In the genomic region with DNA sequence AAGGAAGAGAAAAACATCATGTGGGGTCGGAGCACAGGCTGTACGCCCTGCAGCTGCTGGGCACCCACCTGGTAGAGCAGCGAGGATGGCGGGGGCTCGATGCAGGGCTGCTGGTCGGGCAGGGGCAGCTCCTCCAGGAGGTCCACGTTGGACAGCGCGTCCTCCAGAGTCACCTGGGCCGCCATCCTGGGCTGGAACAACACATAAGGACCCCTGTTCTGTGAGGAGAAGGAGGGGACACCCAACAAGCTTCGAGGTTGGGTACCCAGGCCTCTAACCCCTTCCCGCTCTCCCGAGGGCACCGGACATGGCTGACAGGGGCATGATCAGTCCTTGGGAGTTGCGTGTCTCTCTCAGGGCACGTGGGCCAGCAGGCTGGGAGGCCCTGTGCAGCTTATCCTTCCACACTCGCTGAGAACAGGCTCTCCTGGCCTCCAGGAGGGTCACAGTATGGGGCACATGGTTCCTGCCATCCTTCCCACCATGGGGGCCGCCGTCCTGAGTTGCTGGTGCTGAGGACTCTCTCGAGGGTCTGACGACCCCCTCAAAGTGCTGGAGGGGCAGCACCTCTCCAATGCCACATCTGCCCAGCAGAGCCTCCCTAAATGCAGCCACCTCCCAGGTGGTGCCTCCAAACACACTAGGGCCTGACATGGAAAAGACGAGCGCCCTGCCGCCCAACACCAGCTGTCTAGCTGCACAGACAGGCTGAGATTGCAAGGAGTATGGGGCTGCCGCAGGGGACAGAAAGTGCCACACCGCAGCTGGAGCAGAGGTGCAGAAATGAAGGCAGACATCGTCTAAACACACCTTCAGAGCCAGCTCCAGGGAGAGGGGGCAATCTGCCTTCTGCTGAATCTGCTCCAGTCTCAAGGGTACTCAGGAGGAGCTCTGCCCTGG, we compare ENCODE assay signal across 28 cellular contexts. TPM values are rescaled to one million over a fixed set of nuclear protein-coding genes. Genes with fewer than 3 reads are reported as not detected.
DNase-seq lines count a peak whose midpoint lies in the region; ATAC-seq and TF ChIP-seq lines count a peak whose summit lies in the region.
"Had no signal": no experiment of that assay in that cellular context is flagged by ENCODE, and none has a peak within 500 bp of the region (broad histone marks: within the 10 kb centered on the region; RNA-seq: fewer than 3 reads in every experiment).

No MANE protein-coding gene starts in this region.

- H3K27ac ChIP-seq in heart right ventricle (peak overlapping the region in 8 of 10 donors; percentile 2 to 81 (median 65)), heart left ventricle (peak overlapping the region in 5 of 12 donors; percentile 52 to 80 (median 64)), upper lobe of left lung (peak overlapping the region in 3 of 4 donors; percentile 21 to 73 (median 36))
- H3K27ac ChIP-seq: epithelial cell of prostate had no signal

- ATAC-seq in heart right ventricle (no peak), heart left ventricle (no peak), upper lobe of left lung (ENCODE audit: low FRiP score in 2 of 2) (no peak)
- no peak for ATAC-seq in central memory CD8-positive, alpha-beta T cell (replicated peaks; ENCODE audit: extremely low read depth, poor library complexity, severe bottlenecking)
- ATAC-seq in stimulated activated naive CD8-positive, alpha-beta T cell treated with anti-CD3 and anti-CD28 coated beads, Interleukin-15, amount 100 ng/mL, for 72 hours: no peak
- ATAC-seq: activated naive CD4-positive, alpha-beta T cell treated with anti-CD3 and anti-CD28 coated beads, Interleukin-2, amount 50 U/mL, for 72 hours; HepG2; left lung; stimulated activated memory B cell treated with anti-CD40 and anti-IgM and Interleukin-4, amounts not matched to agents 10 μg/mL and 1 μg/mL and 100 μg/mL, for 72 hours had no signal

- H3K27me3 ChIP-seq in heart right ventricle (no peaks in the 10 kb centered on the region), heart left ventricle (no peaks in the 10 kb centered on the region), upper lobe of left lung (no peaks in the 10 kb centered on the region)
- H3K27me3 ChIP-seq: left lung had no signal

- intact Hi-C loops in heart right ventricle (cut with DNase I): loop anchor here in 3 of 10 donors (5.0 to 10.0 kb wide), 3 partner anchors 35 to 113 kb away; partner anchors contain the start of genes CYFIP1 (in 1 of the 3) and NIPA2 (in 1 of the 3)
- intact Hi-C loops in heart left ventricle (cut with DNase I): loop anchor here in 2 of 10 donors (5.0 kb wide), 1 partner anchor 35 kb away; the partner anchor contains the start of gene CYFIP1 (in 2 of the 2)

- H3K4me1 ChIP-seq in heart right ventricle: peaks cover 4 to 73% (median 48%) of the 10 kb centered on the region in 9 donors
- peaks cover 4 to 56% (median 42%) of the 10 kb centered on the region in 12 donors for H3K4me1 ChIP-seq in heart left ventricle
- peaks cover 31 to 33% (median 32%) of the 10 kb centered on the region in 4 donors for H3K4me1 ChIP-seq in upper lobe of left lung

- peaks cover 2% of the 10 kb centered on the region for H3K36me3 Mint-ChIP-seq in central memory CD8-positive, alpha-beta T cell (ENCODE audit: insufficient read depth)
- no peaks in the 10 kb centered on the region for H3K36me3 Mint-ChIP-seq in neural crest cell (ENCODE audit: low read depth)
- H3K36me3 Mint-ChIP-seq: activated naive CD4-positive, alpha-beta T cell treated with anti-CD3 and anti-CD28 coated beads, Interleukin-2, amount 50 U/mL, for 72 hours; CD4-positive, CD25-positive, alpha-beta regulatory T cell had no signal

- TF ChIP-seq CTCF in heart right ventricle (IDR thresholded peaks at IDR 0.05) (no peak), heart left ventricle (IDR thresholded peaks at IDR 0.05) (no peak), neural crest cell (conservative IDR thresholded peaks at IDR 0.05) (no peak), upper lobe of left lung (IDR thresholded peaks at IDR 0.05) (no peak)

- peaks cover 1 to 47% (median 20%) of the 10 kb centered on the region in 9 donors for H3K36me3 ChIP-seq in heart right ventricle
- H3K36me3 ChIP-seq in heart left ventricle: peaks cover 2 to 47% (median 41%) of the 10 kb centered on the region in 9 donors
- peaks cover 14 to 47% (median 32%) of the 10 kb centered on the region in 4 donors for H3K36me3 ChIP-seq in upper lobe of left lung

- 87 to 88% methylated on average over 27 of the region's 27 CpGs for WGBS in heart right ventricle, 2 donors
- WGBS in heart left ventricle, 4 donors: 87 to 91% (median 88%) methylated on average over 22 to 27 of the region's 27 CpGs
- WGBS in upper lobe of left lung, 2 donors: 89 to 95% methylated on average over 7 to 26 of the region's 27 CpGs

- H3K4me1 Mint-ChIP-seq in central memory CD8-positive, alpha-beta T cell: peaks cover 9% of the 10 kb centered on the region
- peaks cover 34% of the 10 kb centered on the region for H3K4me1 Mint-ChIP-seq in neural crest cell
- H3K4me1 Mint-ChIP-seq in stimulated activated naive CD8-positive, alpha-beta T cell treated with anti-CD3 and anti-CD28 coated beads, Interleukin-15, amount 100 ng/mL, for 72 hours: peaks cover 21% of the 10 kb centered on the region

- H3K9me3 Mint-ChIP-seq in central memory CD8-positive, alpha-beta T cell: no peaks in the 10 kb centered on the region
- no peaks in the 10 kb centered on the region for H3K9me3 Mint-ChIP-seq in neural crest cell
- H3K9me3 Mint-ChIP-seq in stimulated activated naive CD8-positive, alpha-beta T cell treated with anti-CD3 and anti-CD28 coated beads, Interleukin-15, amount 100 ng/mL, for 72 hours: no peaks in the 10 kb centered on the region
- H3K9me3 Mint-ChIP-seq: activated naive CD4-positive, alpha-beta T cell treated with anti-CD3 and anti-CD28 coated beads, Interleukin-2, amount 50 U/mL, for 72 hours; CD4-positive, CD25-positive, alpha-beta regulatory T cell; stimulated activated memory B cell treated with anti-CD40 and anti-IgM and Interleukin-4, amounts not matched to agents 10 μg/mL and 1 μg/mL and 100 μg/mL, for 72 hours had no signal

- peak overlapping the region; percentile 19 for H3K27ac Mint-ChIP-seq in central memory CD8-positive, alpha-beta T cell (ENCODE audit: low read depth)
- H3K27ac Mint-ChIP-seq in neural crest cell (ENCODE audit: unreplicated experiment): peak overlapping the region; percentile 57
- H3K27ac Mint-ChIP-seq in stimulated activated naive CD8-positive, alpha-beta T cell treated with anti-CD3 and anti-CD28 coated beads, Interleukin-15, amount 100 ng/mL, for 72 hours: no peak overlapping the region
- H3K27ac Mint-ChIP-seq: activated naive CD4-positive, alpha-beta T cell treated with anti-CD3 and anti-CD28 coated beads, Interleukin-2, amount 50 U/mL, for 72 hours had no signal

- peaks cover 32% of the 10 kb centered on the region for H3K27me3 Mint-ChIP-seq in central memory CD8-positive, alpha-beta T cell
- H3K27me3 Mint-ChIP-seq in neural crest cell (ENCODE audit: low read depth): no peaks in the 10 kb centered on the region
- H3K27me3 Mint-ChIP-seq in stimulated activated naive CD8-positive, alpha-beta T cell treated with anti-CD3 and anti-CD28 coated beads, Interleukin-15, amount 100 ng/mL, for 72 hours: peaks cover 28% of the 10 kb centered on the region
- H3K27me3 Mint-ChIP-seq: stimulated activated memory B cell treated with anti-CD40 and anti-IgM and Interleukin-4, amounts not matched to agents 10 μg/mL and 1 μg/mL and 100 μg/mL, for 72 hours had no signal

- TF ChIP-seq POLR2A in heart left ventricle (IDR thresholded peaks at IDR 0.05): no peak
- no peak for TF ChIP-seq POLR2A in upper lobe of left lung (IDR thresholded peaks at IDR 0.05)

- H3K4me3 ChIP-seq in heart right ventricle: no peak overlapping the region
- no peak overlapping the region for H3K4me3 ChIP-seq in heart left ventricle
- no peak overlapping the region for H3K4me3 ChIP-seq in upper lobe of left lung
- H3K4me3 ChIP-seq: left lung had no signal

- no peaks in the 10 kb centered on the region for H3K9me3 ChIP-seq in heart right ventricle
- no peaks in the 10 kb centered on the region for H3K9me3 ChIP-seq in heart left ventricle
- no peaks in the 10 kb centered on the region for H3K9me3 ChIP-seq in upper lobe of left lung
- H3K9me3 ChIP-seq: left lung had no signal

- DNase-seq in heart right ventricle: no peak
- DNase-seq in heart left ventricle: no peak
- no peak for DNase-seq in central memory CD8-positive, alpha-beta T cell (ENCODE audit: low spot score in 2 of 2)
- no peak for DNase-seq in neural crest cell (ENCODE audit: low read depth, low spot score)
- peak in 1 of 2 donors; percentile 63 for DNase-seq in upper lobe of left lung
- no peak for DNase-seq in SW480 (ENCODE audit: low spot score)
- no peak for DNase-seq in stimulated activated naive CD8-positive, alpha-beta T cell treated with anti-CD3 and anti-CD28 coated beads, Interleukin-15, amount 100 ng/mL, for 72 hours
- DNase-seq in NCI-H1694 treated with DMSO at 0.1 percent for 48 hours (lab: John Stamatoyannopoulos, UW): no peak
- DNase-seq: 8988T; activated CD4-positive, alpha-beta T cell treated with anti-CD3 and anti-CD28 coated beads for 48 hours; activated CD8-positive, alpha-beta memory T cell treated with anti-CD3 and anti-CD28 coated beads for 24 hours; activated T-cell treated with anti-CD3 and anti-CD28 coated beads for 4 hours; amygdala; CD4-positive, CD25-positive, alpha-beta regulatory T cell; effector CD4-positive, alpha-beta T cell; GOT3; Karpas-422; NCI-H1417 treated with DMSO at 0.1 percent for 48 hours; NCI-H2081; NCI-H446; NCI-H748 treated with DMSO at 0.1 percent for 48 hours; occipital lobe; SW 1271 had no signal

- no peak for TF ChIP-seq EP300 in upper lobe of left lung (IDR thresholded peaks at IDR 0.05)

- no peak overlapping the region for H3K4me3 Mint-ChIP-seq in central memory CD8-positive, alpha-beta T cell
- no peak overlapping the region for H3K4me3 Mint-ChIP-seq in neural crest cell
- no peak overlapping the region for H3K4me3 Mint-ChIP-seq in stimulated activated naive CD8-positive, alpha-beta T cell treated with anti-CD3 and anti-CD28 coated beads, Interleukin-15, amount 100 ng/mL, for 72 hours
- H3K4me3 Mint-ChIP-seq: CD4-positive, CD25-positive, alpha-beta regulatory T cell; stimulated activated memory B cell treated with anti-CD40 and anti-IgM and Interleukin-4, amounts not matched to agents 10 μg/mL and 1 μg/mL and 100 μg/mL, for 72 hours had no signal

RNA-seq across cellular contexts. Expression of gene CYFIP1, which starts 32.8 kb away (rescaled TPM):
- total RNA-seq in heart right ventricle: 10 to 100 TPM; 17.6 to 56.6 (median 28.7) TPM
- 10 to 100 TPM; 12.4 to 23.6 TPM for polyA plus RNA-seq in heart right ventricle
- total RNA-seq in heart left ventricle: 100 to 1,000 TPM in 1 of 9 donors, 10 to 100 TPM in 8; 23.4 to 111 (median 34.6) TPM
- polyA plus RNA-seq in heart left ventricle: 10 to 100 TPM in 1 of 2 donors, 1 to 10 TPM in 1; 7.6 to 32.8 TPM
- 115 and 116 TPM in 2 replicates for total RNA-seq in neural crest cell
- 100 to 1,000 TPM; 100 to 171 (median 136) TPM for total RNA-seq in upper lobe of left lung

Comparison
In these comparisons a context has a peak if more than half of its experiments do, and no peak if none do; other contexts are left out.
1. H3K27ac Mint-ChIP-seq: peak in central memory CD8-positive, alpha-beta T cell (single experiment) and neural crest cell (single experiment); none in stimulated activated naive CD8-positive, alpha-beta T cell treated with anti-CD3 and anti-CD28 coated beads, Interleukin-15, amount 100 ng/mL, for 72 hours (0 of 2).